Comparison of ENCODE assay signal across 10 cellular contexts in the genomic region with DNA sequence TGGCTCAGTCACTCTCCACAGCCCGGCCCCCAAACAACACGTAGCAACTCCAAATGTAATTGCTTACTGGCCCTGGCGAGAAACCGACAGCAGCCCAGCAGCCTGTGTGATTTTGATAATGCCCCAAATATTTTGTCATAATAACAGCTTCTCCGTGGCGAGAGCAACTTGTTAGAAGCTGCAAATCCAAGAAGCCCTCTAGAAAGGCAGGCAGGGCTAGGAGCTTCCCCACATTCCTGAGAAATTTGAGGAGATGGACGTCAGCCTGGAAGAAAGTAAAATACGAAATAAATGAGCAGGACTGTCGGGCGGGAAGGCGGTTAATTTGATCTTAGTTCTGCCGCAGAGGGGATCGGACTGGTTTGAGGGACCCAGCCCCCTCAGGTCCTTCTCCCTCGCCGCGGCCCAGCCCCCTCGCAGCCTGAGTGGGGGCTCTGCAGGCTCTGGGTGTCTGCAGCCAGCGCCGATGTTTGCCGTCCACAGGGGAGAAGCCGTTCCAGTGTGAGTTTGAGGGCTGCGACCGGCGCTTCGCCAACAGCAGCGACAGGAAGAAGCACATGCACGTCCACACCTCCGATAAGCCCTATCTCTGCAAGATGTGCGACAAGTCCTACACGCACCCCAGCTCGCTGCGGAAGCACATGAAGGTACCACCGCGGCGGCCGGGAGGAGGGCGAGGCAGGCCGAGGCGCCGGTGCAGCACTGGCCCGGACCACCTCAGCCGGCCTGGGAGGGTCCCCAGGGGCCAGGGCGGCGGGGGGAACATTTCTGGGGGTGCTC. TPM values are rescaled to one million over a fixed set of nuclear protein-coding genes. Genes with fewer than 3 reads are reported as not detected.
DNase-seq lines count a peak whose midpoint lies in the region; ATAC-seq lines count a peak whose summit lies in the region.
"Had no signal": no experiment of that assay in that cellular context is flagged by ENCODE, and none has a peak within 500 bp of the region (broad histone marks: within the 10 kb centered on the region; RNA-seq: fewer than 3 reads in every experiment).

No MANE protein-coding gene starts in this region.

- peaks cover 5% of the 10 kb centered on the region for H3K36me3 Mint-ChIP-seq in activated naive CD8-positive, alpha-beta T cell

- peaks cover 74% of the 10 kb centered on the region for H3K27me3 ChIP-seq in HUES6 (ENCODE audit: control insufficient read depth, insufficient read depth, low read length)

- peak overlapping the region; percentile 28; the same call in 1 of the 2 replicates for H3K27ac ChIP-seq in HUES6 (ENCODE audit: low read depth, low read length)

- H3K36me3 ChIP-seq in HUES6 (ENCODE audit: control insufficient read depth, insufficient read depth, low read length), result peaks cover 24% of the 10 kb centered on the region

- peaks cover 21% of the 10 kb centered on the region for H3K4me1 Mint-ChIP-seq in activated naive CD8-positive, alpha-beta T cell (ENCODE audit: low read depth)

- ATAC-seq in HG03457 (IDR thresholded peaks at IDR 0.05; ENCODE audit: unreplicated experiment), result no peak
- ATAC-seq in GM18873 (IDR thresholded peaks at IDR 0.05; ENCODE audit: low FRiP score, unreplicated experiment), result no peak

- no peaks in the 10 kb centered on the region for H3K9me3 ChIP-seq in HUES6 (ENCODE audit: control insufficient read depth, insufficient read depth, low read depth, low read length)

- DNase-seq in DMS79 treated with DMSO at 0.1 percent for 48 hours (lab: John Stamatoyannopoulos, UW), result peak; percentile 81
- peak; percentile 50 for DNase-seq in left kidney (ENCODE audit: low read depth, low spot score)
- DNase-seq in MV-4-11 (lab: John Stamatoyannopoulos, UW), result no peak
- no peak for DNase-seq in ureter (ENCODE audit: low spot score)
- DNase-seq: occipital lobe had no signal

- peak overlapping the region; percentile 46 for H3K4me3 Mint-ChIP-seq in activated naive CD8-positive, alpha-beta T cell

- peak overlapping the region; percentile 90 for H3K9ac ChIP-seq in HUES6 (ENCODE audit: low read length)

- H3K4me1 ChIP-seq in HUES6 (ENCODE audit: control insufficient read depth, insufficient read depth, low read length), result peaks cover 31% of the 10 kb centered on the region

- peaks cover 41% of the 10 kb centered on the region for H3K27me3 Mint-ChIP-seq in activated naive CD8-positive, alpha-beta T cell

- peaks cover 3% of the 10 kb centered on the region for H3K9me3 Mint-ChIP-seq in activated naive CD8-positive, alpha-beta T cell (ENCODE audit: low read depth)

- H3K27ac Mint-ChIP-seq in activated naive CD8-positive, alpha-beta T cell, result peak overlapping the region; percentile 85

- H3K4me3 ChIP-seq in HUES6 (ENCODE audit: low read depth, low read length), result peak overlapping the region; percentile 86

RNA-seq across cellular contexts. Expression of a gene that starts 3.1 kb away (rescaled TPM):
- not detected for total RNA-seq in ureter
- total RNA-seq: fibroblast of villous mesenchyme had no signal

RNA-seq across cellular contexts. Expression of a gene that starts 13.1 kb away (rescaled TPM):
- not detected for total RNA-seq in ureter
- total RNA-seq: fibroblast of villous mesenchyme had no signal

Comparison
In these comparisons a context has a peak if more than half of its experiments do, and no peak if none do; other contexts are left out.
1. DNase-seq: peak in DMS79 treated with DMSO at 0.1 percent for 48 hours (single experiment) and left kidney (single experiment); none in MV-4-11 (single experiment) and ureter (single experiment).